Comparison of ENCODE assay signal across 20 cellular contexts in genomic region chr3:162165346-162165745, GRCh38.
A peak's percentile ranks its signal among the peaks of the same experiment; 100 is the strongest.
DNase-seq lines count a peak whose midpoint lies in the region; ATAC-seq and TF ChIP-seq lines count a peak whose summit lies in the region.
"Had no signal": no experiment of that assay in that cellular context is flagged by ENCODE, and none has a peak within 500 bp of the region (broad histone marks: within the 10 kb centered on the region; RNA-seq: fewer than 3 reads in every experiment).

No MANE protein-coding gene starts in this region.

- H3K4me3 Mint-ChIP-seq in HFFc6: peak overlapping the region; percentile 55
- H3K4me3 Mint-ChIP-seq: activated naive CD4-positive, alpha-beta T cell treated with anti-CD3 and anti-CD28 coated beads, Interleukin-2, amount 50 U/mL, for 24 hours; CD4-positive, alpha-beta memory T cell; memory B cell; naive B cell had no signal

- H3K4me3 ChIP-seq in GM12865 (ENCODE audit: low read depth, low read length): peak overlapping the region; percentile 28; the same call in 1 of the 2 replicates
- H3K4me3 ChIP-seq: sigmoid colon, thoracic aorta had no signal

- peak overlapping the region; percentile 42 for H3K27ac Mint-ChIP-seq in HFFc6
- H3K27ac Mint-ChIP-seq: activated naive CD4-positive, alpha-beta T cell treated with anti-CD3 and anti-CD28 coated beads, Interleukin-2, amount 50 U/mL, for 24 hours; CD4-positive, alpha-beta memory T cell; memory B cell; naive B cell had no signal

- ATAC-seq in SK-N-SH treated with all-trans-retinoic acid at 6 μM for 48 hours: 0 out of 3 replicates have a peak, but pooled peaks have one; percentile 34
- ATAC-seq: esophagus mucosa, left cardiac atrium had no signal

- H3K36me3 Mint-ChIP-seq in HFFc6 (ENCODE audit: low read depth): peaks cover 4% of the 10 kb centered on the region; the same call in 1 of the 2 replicates
- H3K36me3 Mint-ChIP-seq: activated naive CD4-positive, alpha-beta T cell treated with anti-CD3 and anti-CD28 coated beads, Interleukin-2, amount 50 U/mL, for 24 hours; CD4-positive, alpha-beta memory T cell; memory B cell; naive B cell had no signal

- H3K4me1 Mint-ChIP-seq in HFFc6 (ENCODE audit: low read depth): peaks cover 48% of the 10 kb centered on the region
- H3K4me1 Mint-ChIP-seq: activated naive CD4-positive, alpha-beta T cell treated with anti-CD3 and anti-CD28 coated beads, Interleukin-2, amount 50 U/mL, for 24 hours; CD4-positive, alpha-beta memory T cell; memory B cell; naive B cell had no signal

- no peaks in the 10 kb centered on the region for H3K9me3 Mint-ChIP-seq in HFFc6
- H3K9me3 Mint-ChIP-seq: activated naive CD4-positive, alpha-beta T cell treated with anti-CD3 and anti-CD28 coated beads, Interleukin-2, amount 50 U/mL, for 24 hours had no signal

- no peak for TF ChIP-seq CTCF in GM12865 (IDR thresholded peaks at IDR 0.05; ENCODE audit: insufficient read depth, low read depth, low read length, missing control alignments)
- TF ChIP-seq CTCF in HFFc6 (IDR thresholded peaks at IDR 0.05): no peak

- H3K27me3 Mint-ChIP-seq in HFFc6 (ENCODE audit: insufficient read depth): no peaks in the 10 kb centered on the region
- H3K27me3 Mint-ChIP-seq: activated naive CD4-positive, alpha-beta T cell treated with anti-CD3 and anti-CD28 coated beads, Interleukin-2, amount 50 U/mL, for 24 hours; CD4-positive, alpha-beta memory T cell; memory B cell; naive B cell had no signal

- DNase-seq in GM12865 (ENCODE audit: low read depth) (no peak), HFFc6 (no peak), pons (ENCODE audit: low spot score) (peak; percentile 6), NCI-H82 treated with DMSO at 0.1 percent for 48 hours (lab: John Stamatoyannopoulos, UW; ENCODE audit: unreplicated experiment) (no peak), GDM1 (lab: John Stamatoyannopoulos, UW) (no peak)
- DNase-seq in stimulated activated naive CD4-positive, alpha-beta T cell treated with Interleukin-2 at 50 U/mL for 16 hours (lab: John Stamatoyannopoulos, UW): no peak
- DNase-seq: activated CD4-positive, alpha-beta T cell treated with anti-CD3 and anti-CD28 coated beads for 4 hours; CD4-positive, alpha-beta memory T cell; DMS153; effector memory CD4-positive, alpha-beta T cell; left cardiac atrium; naive B cell; NCI-H1417; NCI-H524; sigmoid colon had no signal

TF ChIP-seq in SK-N-SH treated with all-trans-retinoic acid at 6 μM for 48 hours, 23 proteins besides CTCF, POLR2A, EP300 and RAD21:
- TF ChIP-seq GLIS3 (CRISPR knock-in tag; IDR thresholded peaks at IDR 0.05): no peak
- no peak for TF ChIP-seq ISL1 (CRISPR knock-in tag; IDR thresholded peaks at IDR 0.05)
- no peak for TF ChIP-seq ZNF70 (CRISPR knock-in tag; IDR thresholded peaks at IDR 0.05)
- TF ChIP-seq ZC3H10 (CRISPR knock-in tag; IDR thresholded peaks at IDR 0.05): no peak
- TF ChIP-seq ESRRG (CRISPR knock-in tag; IDR thresholded peaks at IDR 0.05): no peak
- no peak for TF ChIP-seq OSR1 (CRISPR knock-in tag; IDR thresholded peaks at IDR 0.05)
- no peak for TF ChIP-seq ZFP3 (CRISPR knock-in tag; IDR thresholded peaks at IDR 0.05)
- TF ChIP-seq TSHZ2 (CRISPR knock-in tag; IDR thresholded peaks at IDR 0.05): no peak
- no peak for TF ChIP-seq POU6F1 (CRISPR knock-in tag; IDR thresholded peaks at IDR 0.05; ENCODE audit: borderline replicate concordance, low read depth)
- TF ChIP-seq ARNTL (CRISPR knock-in tag; IDR thresholded peaks at IDR 0.05; ENCODE audit: borderline replicate concordance, low read depth): no peak
- TF ChIP-seq SNAI2 (CRISPR knock-in tag; IDR thresholded peaks at IDR 0.05): no peak
- TF ChIP-seq PATZ1 (CRISPR knock-in tag; IDR thresholded peaks at IDR 0.05; ENCODE audit: borderline replicate concordance): no peak
- no peak for TF ChIP-seq ZNF565 (CRISPR knock-in tag; conservative IDR thresholded peaks at IDR 0.05; ENCODE audit: low read depth)
- TF ChIP-seq CREB5 (CRISPR knock-in tag; IDR thresholded peaks at IDR 0.05; ENCODE audit: low read depth): no peak
TF ChIP-seq in SK-N-SH treated with all-trans-retinoic acid at 6 μM for 48 hours: peak in this region for 0.
